Comparison of ENCODE assay signal across 15 cellular contexts in the genomic region with DNA sequence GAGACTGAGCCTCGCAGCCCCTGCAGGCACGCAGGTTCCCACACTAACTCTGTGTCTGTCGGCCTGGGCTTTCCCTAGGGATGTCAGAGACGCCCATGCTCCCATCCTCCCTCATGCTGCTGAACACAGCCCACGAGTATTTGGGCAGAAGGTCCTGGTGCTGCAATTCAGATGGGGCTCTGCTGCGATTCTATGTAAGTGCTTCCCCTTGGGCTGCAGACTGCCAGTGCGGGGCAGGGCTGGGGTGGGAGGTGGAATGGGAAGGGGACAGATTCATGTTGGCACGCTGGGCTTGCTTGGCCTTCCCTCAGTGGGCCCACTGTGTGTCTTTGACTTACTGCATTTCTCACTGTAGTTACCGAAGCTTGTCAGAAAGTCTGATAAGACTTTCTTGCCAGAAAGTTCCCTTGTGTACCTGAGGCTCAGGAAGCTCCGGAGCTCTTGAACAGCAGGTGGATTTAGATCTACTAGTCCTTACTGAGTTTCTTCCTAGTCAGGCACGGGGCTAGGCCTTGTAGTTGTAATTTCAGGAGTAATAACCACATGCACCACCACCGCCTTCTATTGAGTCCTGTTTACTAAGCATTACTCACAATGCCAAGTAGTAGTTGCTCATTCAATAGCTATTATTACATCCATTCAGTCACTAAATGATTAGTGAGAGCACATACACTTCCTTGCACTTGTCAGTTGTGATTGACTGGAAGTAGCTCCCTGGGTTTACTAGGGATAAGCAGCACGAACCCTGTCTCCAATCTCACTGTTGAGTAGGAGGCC.
"Had no signal": no experiment of that assay in that cellular context is flagged by ENCODE, and none has a peak within 500 bp of the region (broad histone marks: within the 10 kb centered on the region; RNA-seq: fewer than 3 reads in every experiment).

No MANE protein-coding gene starts in this region.

- H3K4me1 Mint-ChIP-seq: activated naive CD8-positive, alpha-beta T cell treated with anti-CD3 and anti-CD28 coated beads for 36 hours had no signal

- H3K4me3 ChIP-seq: dorsolateral prefrontal cortex, esophagus squamous epithelium, heart right ventricle, testis had no signal

- H3K4me3 Mint-ChIP-seq: activated B cell treated with CpG ODN at 0.5 μM for 24 hours; activated naive CD8-positive, alpha-beta T cell treated with anti-CD3 and anti-CD28 coated beads for 36 hours; nephron; stimulated activated naive CD8-positive, alpha-beta T cell treated with anti-CD3 and anti-CD28 coated beads, Interleukin-15, Interleukin-2, amounts not matched to agents 100 ng/mL and 50 ng/mL, for 24 hours had no signal

- H3K9me3 ChIP-seq: esophagus squamous epithelium, heart right ventricle, testis had no signal

- H3K27ac ChIP-seq: brain microvascular endothelial cell, dorsolateral prefrontal cortex, esophagus squamous epithelium, testis had no signal

- H3K9me3 Mint-ChIP-seq: activated naive CD8-positive, alpha-beta T cell treated with anti-CD3 and anti-CD28 coated beads for 36 hours; stimulated activated naive CD8-positive, alpha-beta T cell treated with anti-CD3 and anti-CD28 coated beads, Interleukin-15, Interleukin-2, amounts not matched to agents 100 ng/mL and 50 ng/mL, for 24 hours had no signal

- H3K27me3 Mint-ChIP-seq: activated B cell treated with CpG ODN at 0.5 μM for 24 hours; activated naive CD8-positive, alpha-beta T cell treated with anti-CD3 and anti-CD28 coated beads for 36 hours; stimulated activated naive CD8-positive, alpha-beta T cell treated with anti-CD3 and anti-CD28 coated beads, Interleukin-15, Interleukin-2, amounts not matched to agents 100 ng/mL and 50 ng/mL, for 24 hours had no signal

- ATAC-seq: left lobe of liver had no signal

- H3K4me1 ChIP-seq: esophagus squamous epithelium, testis had no signal

- H3K27me3 ChIP-seq: brain microvascular endothelial cell, dorsolateral prefrontal cortex, esophagus squamous epithelium, heart right ventricle, testis had no signal

- DNase-seq: activated B cell treated with CpG ODN at 0.5 μM for 24 hours; activated CD4-positive, alpha-beta T cell treated with anti-CD3 and anti-CD28 coated beads, Interleukin-2, amount 50 U/mL, for 1 hour; activated gamma-delta T cell; activated naive CD8-positive, alpha-beta T cell treated with anti-CD3 and anti-CD28 coated beads for 36 hours; brain microvascular endothelial cell; dorsolateral prefrontal cortex; esophagus squamous epithelium; heart right ventricle; mesenchymal stem cell; stimulated activated CD4-positive, alpha-beta T cell treated with anti-CD3 and anti-CD28 coated beads, Interleukin-4, amount 100 ng/mL, for 1 hour; stimulated activated CD8-positive, alpha-beta memory T cell treated with anti-CD3 and anti-CD28 coated beads, Interleukin-4, amount 100 ng/mL, for 48 hours; testis had no signal

- H3K27ac Mint-ChIP-seq: activated B cell treated with CpG ODN at 0.5 μM for 24 hours; activated naive CD8-positive, alpha-beta T cell treated with anti-CD3 and anti-CD28 coated beads for 36 hours; nephron; stimulated activated naive CD8-positive, alpha-beta T cell treated with anti-CD3 and anti-CD28 coated beads, Interleukin-15, Interleukin-2, amounts not matched to agents 100 ng/mL and 50 ng/mL, for 24 hours had no signal
